ENCODE assay signal across 17 cellular contexts in the genomic region with DNA sequence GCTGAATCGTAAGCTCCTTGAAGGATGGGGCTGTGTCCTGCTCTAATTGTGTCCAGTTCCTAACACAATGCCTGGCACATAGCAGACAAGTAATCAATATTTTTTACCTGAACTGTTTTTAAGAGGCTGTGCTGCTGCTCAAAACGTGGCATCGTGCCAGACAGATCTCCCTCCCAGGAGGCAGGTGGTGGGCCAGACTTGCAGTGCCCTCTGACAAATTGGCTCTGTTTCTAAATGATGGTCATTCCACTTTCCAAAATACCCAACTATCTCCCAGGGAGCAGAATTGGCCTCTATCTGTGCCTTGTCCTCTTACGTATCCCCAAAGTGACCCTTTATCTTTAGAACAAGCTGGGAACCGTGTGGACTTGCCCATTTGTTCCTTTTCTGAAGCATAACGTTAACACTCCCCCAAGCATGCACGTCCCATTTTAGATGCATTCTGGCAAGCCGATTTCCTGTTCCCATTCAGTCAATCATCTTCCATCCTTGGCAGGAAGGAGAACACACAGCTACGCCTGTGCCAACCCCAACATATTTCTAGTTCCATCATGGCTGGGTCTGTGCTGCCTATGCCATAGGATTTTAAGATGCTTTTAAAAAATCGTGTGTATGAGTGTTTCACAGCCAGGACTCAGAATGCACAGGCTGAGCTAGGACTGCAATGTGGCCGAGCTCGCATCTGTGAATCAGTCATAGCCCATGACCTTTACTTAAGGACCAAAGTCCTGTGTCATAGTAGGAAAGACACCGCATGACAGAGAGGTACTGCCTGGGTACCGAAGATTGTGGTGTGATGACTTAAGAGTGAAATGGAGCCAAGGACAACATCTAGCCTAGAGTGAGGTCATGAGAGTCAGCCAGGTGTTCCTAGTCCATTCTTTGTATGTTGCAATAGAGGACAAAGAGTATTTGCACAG.
DNase-seq lines count a peak whose midpoint lies in the region; ATAC-seq, FAIRE-seq and TF ChIP-seq lines count a peak whose summit lies in the region.
"Had no signal": no experiment of that assay in that cellular context is flagged by ENCODE, and none has a peak within 500 bp of the region (broad histone marks: within the 10 kb centered on the region; RNA-seq: fewer than 3 reads in every experiment).

No MANE protein-coding gene starts in this region.

- H3K9ac ChIP-seq in PC-3 (ENCODE audit: low read length), result no peak overlapping the region

- H3K9me3 Mint-ChIP-seq in osteocyte (ENCODE audit: unreplicated experiment), result peaks cover 23% of the 10 kb centered on the region
- H3K9me3 Mint-ChIP-seq: activated naive CD4-positive, alpha-beta T cell treated with anti-CD3 and anti-CD28 coated beads for 36 hours had no signal

- POLR2A ChIA-PET in PC-3 (lab: Charles Lee; ENCODE audit: unreplicated experiment), result no interaction called here

- CTCF ChIA-PET in PC-3 (lab: Charles Lee), result no interaction called here

- H3K4me3 ChIP-seq in PC-3 (ENCODE audit: low read length) (no peak overlapping the region), heart right ventricle (no peak overlapping the region), small intestine (ENCODE audit: low read depth in 1 of 2, low read length in 2 of 2) (no peak overlapping the region)
- H3K4me3 ChIP-seq: PC-9 had no signal

- no peak overlapping the region for H2AFZ ChIP-seq in PC-3 (ENCODE audit: low read length)
- H2AFZ ChIP-seq: PC-9 had no signal

- no peaks in the 10 kb centered on the region for H3K27me3 Mint-ChIP-seq in osteocyte (ENCODE audit: unreplicated experiment)

- H3K4me3 Mint-ChIP-seq in osteocyte (ENCODE audit: unreplicated experiment), result no peak overlapping the region
- H3K4me3 Mint-ChIP-seq: activated naive CD4-positive, alpha-beta T cell treated with anti-CD3 and anti-CD28 coated beads for 36 hours; stimulated activated effector memory CD8-positive, alpha-beta T cell treated with anti-CD3 and anti-CD28 coated beads, Interleukin-12 subunit alpha, Interleukin-12 subunit beta, amount 100 ng/mL, for 72 hours had no signal

- no peaks in the 10 kb centered on the region for H3K79me2 ChIP-seq in PC-3 (ENCODE audit: low read length)

- TF ChIP-seq CTCF in PC-3 (conservative IDR thresholded peaks at IDR 0.05; ENCODE audit: low read depth, low read length), result no peak
- no peak for TF ChIP-seq CTCF in heart right ventricle (IDR thresholded peaks at IDR 0.05)
- no peak for TF ChIP-seq CTCF in osteocyte (IDR thresholded peaks at IDR 0.05)

- no peaks in the 10 kb centered on the region; the same call in 1 of the 2 replicates for H3K9me3 ChIP-seq in PC-3 (ENCODE audit: low read length)
- H3K9me3 ChIP-seq in heart right ventricle, result peaks cover 0 to 5% (median 0%) of the 10 kb centered on the region in 11 donors
- no peaks in the 10 kb centered on the region for H3K9me3 ChIP-seq in small intestine (ENCODE audit: control insufficient read depth, low read depth)

- peaks cover 21% of the 10 kb centered on the region for H3K27me3 ChIP-seq in PC-3 (ENCODE audit: low read length)
- peaks cover 0 to 13% (median 0%) of the 10 kb centered on the region in 7 donors for H3K27me3 ChIP-seq in heart right ventricle
- no peaks in the 10 kb centered on the region for H3K27me3 ChIP-seq in small intestine (ENCODE audit: control insufficient read depth in 2 of 2, insufficient read depth in 2 of 2, low read length in 2 of 2)
- H3K27me3 ChIP-seq: brain microvascular endothelial cell had no signal

- H3K9me2 ChIP-seq in PC-3 (replicated peaks; ENCODE audit: low read length), result no peaks in the 10 kb centered on the region

- no peak for ATAC-seq in PC-3
- peak in 7 of 8 donors; percentile 30 to 68 (median 35) for ATAC-seq in heart right ventricle
- ATAC-seq: stimulated activated effector memory CD8-positive, alpha-beta T cell treated with anti-CD3 and anti-CD28 coated beads, Interleukin-12 subunit alpha, Interleukin-12 subunit beta, amount 100 ng/mL, for 72 hours had no signal

- no peaks in the 10 kb centered on the region for H3K4me1 Mint-ChIP-seq in osteocyte (ENCODE audit: unreplicated experiment)
- H3K4me1 Mint-ChIP-seq: stimulated activated effector memory CD8-positive, alpha-beta T cell treated with anti-CD3 and anti-CD28 coated beads, Interleukin-12 subunit alpha, Interleukin-12 subunit beta, amount 100 ng/mL, for 72 hours had no signal

- no peak overlapping the region for H3K4me2 ChIP-seq in PC-3 (ENCODE audit: low read length)
- H3K4me2 ChIP-seq: PC-9 had no signal

- no peak overlapping the region for H3K27ac Mint-ChIP-seq in osteocyte (ENCODE audit: unreplicated experiment)
- H3K27ac Mint-ChIP-seq: activated naive CD4-positive, alpha-beta T cell treated with anti-CD3 and anti-CD28 coated beads for 36 hours; stimulated activated effector memory CD8-positive, alpha-beta T cell treated with anti-CD3 and anti-CD28 coated beads, Interleukin-12 subunit alpha, Interleukin-12 subunit beta, amount 100 ng/mL, for 72 hours had no signal

- DNase-seq in DMS153 (lab: John Stamatoyannopoulos, UW) (peak; percentile 26), DMS153 treated with DMSO at 0.1 percent for 48 hours (lab: John Stamatoyannopoulos, UW; ENCODE audit: unreplicated experiment) (no peak), PC-3 (peak; percentile 54), heart right ventricle (no peak), small intestine (peak; percentile 5), activated gamma-delta T cell (lab: John Stamatoyannopoulos, UW) (no peak), osteocyte (ENCODE audit: extremely low spot score, unreplicated experiment) (no peak), dermis blood vessel endothelial cell (no peak)
- DNase-seq: 8988T; activated CD4-positive, CD25-positive, alpha-beta regulatory T cell; activated naive CD4-positive, alpha-beta T cell treated with anti-CD3 and anti-CD28 coated beads for 36 hours; brain microvascular endothelial cell; foreskin melanocyte; PC-9; T-helper 1 cell had no signal

- FAIRE-seq in small intestine (lab: Jason Lieb, UNC), result no peak
- FAIRE-seq: GM19239 had no signal

- 54 to 62% methylated on average over 14 of the region's 14 CpGs for WGBS in heart right ventricle, 2 donors
- 70 to 77% (median 74%) methylated on average over 14 of the region's 14 CpGs for WGBS in small intestine, 3 donors

- no peaks in the 10 kb centered on the region for H4K20me1 ChIP-seq in PC-3 (ENCODE audit: low read length)

- intact Hi-C loops in PC-3 (cut with micrococcal nuclease), result no loop called here
- intact Hi-C loops in heart right ventricle (cut with DNase I), result loop anchor here in 1 of 10 donors (10.0 kb wide), 1 partner anchor 626 kb away; no protein-coding TSS in a partner anchor

- H3F3A ChIP-seq in PC-3 (ENCODE audit: low read length, unreplicated experiment), result no peaks in the 10 kb centered on the region

- H3K4me1 ChIP-seq in PC-3 (ENCODE audit: insufficient read depth, low read length), result peaks cover 16% of the 10 kb centered on the region
- H3K4me1 ChIP-seq in heart right ventricle, result peaks cover 0 to 11% (median 0%) of the 10 kb centered on the region in 9 donors
- H3K4me1 ChIP-seq in small intestine (ENCODE audit: control insufficient read depth in 2 of 2, insufficient read depth in 1 of 2, low read depth in 1 of 2, low read length in 1 of 2), result no peaks in the 10 kb centered on the region

- H3K36me3 Mint-ChIP-seq in osteocyte (ENCODE audit: unreplicated experiment), result no peaks in the 10 kb centered on the region
- H3K36me3 Mint-ChIP-seq: stimulated activated effector memory CD8-positive, alpha-beta T cell treated with anti-CD3 and anti-CD28 coated beads, Interleukin-12 subunit alpha, Interleukin-12 subunit beta, amount 100 ng/mL, for 72 hours had no signal

- BruUV-seq in PC-3 (replicated peaks; lab: Mats Ljungman, UMichigan), result no TSS peak

- H3K36me3 ChIP-seq in PC-3 (ENCODE audit: low read depth, low read length) (no peaks in the 10 kb centered on the region), heart right ventricle (no peaks in the 10 kb centered on the region), small intestine (ENCODE audit: control insufficient read depth in 2 of 2, insufficient read depth in 2 of 2, low read length in 2 of 2) (no peaks in the 10 kb centered on the region)
- H3K36me3 ChIP-seq: brain microvascular endothelial cell had no signal

- H3K27ac ChIP-seq in PC-3 (ENCODE audit: low read length) (no peak overlapping the region), heart right ventricle (no peak overlapping the region), small intestine (ENCODE audit: low read depth in 1 of 2, low read length in 1 of 2) (no peak overlapping the region)
- H3K27ac ChIP-seq: brain microvascular endothelial cell, PC-9 had no signal

Comparison
In these comparisons a context has a peak if more than half of its experiments do, and no peak if none do; other contexts are left out.
1. DNase-seq: peak in DMS153 (single experiment), PC-3 (single experiment) and small intestine (single experiment); none in DMS153 treated with DMSO at 0.1 percent for 48 hours (single experiment), heart right ventricle (0 of 2), activated gamma-delta T cell (single experiment), osteocyte (single experiment) and dermis blood vessel endothelial cell (single experiment).